Comparison of ENCODE assay signal across 19 cellular contexts in genomic region chr6:134456284-134456683, GRCh38.
DNase-seq lines count a peak whose midpoint lies in the region; ATAC-seq and TF ChIP-seq lines count a peak whose summit lies in the region.
"Had no signal": no experiment of that assay in that cellular context is flagged by ENCODE, and none has a peak within 500 bp of the region (broad histone marks: within the 10 kb centered on the region; RNA-seq: fewer than 3 reads in every experiment).

No MANE protein-coding gene starts in this region.

- TF ChIP-seq POLR2A in breast epithelium (IDR thresholded peaks at IDR 0.05), result no peak

- WGBS in mammary epithelial cell (ENCODE audit: low coverage, missing lambda C conversion rate), result 32% methylated on average over 2 of the region's 2 CpGs
- WGBS in psoas muscle, 3 donors, result 71 to 90% (median 83%) methylated on average over 2 of the region's 2 CpGs

- no peaks in the 10 kb centered on the region for H3K36me3 Mint-ChIP-seq in MCF 10A (ENCODE audit: insufficient read depth, unreplicated experiment)

- H3K4me3 ChIP-seq in breast epithelium (no peak overlapping the region), mammary epithelial cell (replicated peaks in 1 of 3; ENCODE audit: insufficient read depth in 1 of 3, low read depth in 2 of 3, low read length in 3 of 3) (no peak overlapping the region), psoas muscle (no peak overlapping the region)
- H3K4me3 ChIP-seq: MG63 had no signal

- in situ Hi-C loops in mammary epithelial cell (cut with MboI; ENCODE audit: low sequenced_read_pairs in 2 of 2), result no loop called here

- H3K4me1 ChIP-seq in breast epithelium, result no peaks in the 10 kb centered on the region
- H3K4me1 ChIP-seq in mammary epithelial cell (ENCODE audit: insufficient read depth, low read length), result peaks cover 25% of the 10 kb centered on the region
- peaks cover 3% of the 10 kb centered on the region for H3K4me1 ChIP-seq in psoas muscle

- dilution Hi-C loops in mammary epithelial cell (cut with HindIII; ENCODE audit: low sequenced_read_pairs), result no loop called here

- H3K27me3 Mint-ChIP-seq in MCF 10A (ENCODE audit: insufficient read depth, unreplicated experiment), result no peaks in the 10 kb centered on the region

- CTCF ChIA-PET in MCF 10A (lab: Yijun Ruan, JAX) (no interaction called here), mammary epithelial cell (lab: Charles Lee; ENCODE audit: low non-redundant PET) (no interaction called here)

- ATAC-seq in psoas muscle (no peak), HG03039 (IDR thresholded peaks at IDR 0.05; ENCODE audit: unreplicated experiment) (no peak)
- ATAC-seq: Right ventricle myocardium inferior had no signal

- H3K4me3 Mint-ChIP-seq in MCF 10A (ENCODE audit: unreplicated experiment), result no peak overlapping the region
- H3K4me3 Mint-ChIP-seq: HFFc6 had no signal

- peaks cover 4% of the 10 kb centered on the region for H3K4me1 Mint-ChIP-seq in MCF 10A (ENCODE audit: insufficient read depth, unreplicated experiment)

- intact Hi-C loops in MCF 10A (cut with micrococcal nuclease), result no loop called here
- intact Hi-C loops in breast epithelium (cut with DNase I; ENCODE audit: low total_unique reads), result no loop called here
- intact Hi-C loops in mammary epithelial cell (cut with micrococcal nuclease), result no loop called here
- intact Hi-C loops in psoas muscle (cut with DNase I), result no loop called here

- BruUV-seq in MCF 10A (replicated peaks; lab: Mats Ljungman, UMichigan) (no TSS peak), mammary epithelial cell (replicated peaks; lab: Mats Ljungman, UMichigan) (no TSS peak)

- H3K27me3 ChIP-seq in breast epithelium, result no peaks in the 10 kb centered on the region
- no peaks in the 10 kb centered on the region for H3K27me3 ChIP-seq in mammary epithelial cell (ENCODE audit: insufficient read depth, low read length)
- no peaks in the 10 kb centered on the region for H3K27me3 ChIP-seq in psoas muscle (ENCODE audit: insufficient read depth in 3 of 3, low read length in 2 of 3)
- H3K27me3 ChIP-seq: MG63 had no signal

- DNase-seq in MCF 10A (ENCODE audit: unreplicated experiment) (peak; percentile 18), breast epithelium (ENCODE audit: low spot score in 2 of 2) (no peak), RPMI7951 (ENCODE audit: low read depth) (peak; percentile 21), mammary epithelial cell (no peak), psoas muscle (no peak), DMS79 (lab: John Stamatoyannopoulos, UW) (no peak)
- DNase-seq: ACHN, DND-41, H7, HFFc6, MG63, NCI-H1048, NCI-H1436, NCI-H1930, NCI-H345, NCI-H524 treated with DMSO at 0.1 percent for 48 hours had no signal

- TF ChIP-seq CTCF in MCF 10A (IDR thresholded peaks at IDR 0.05; ENCODE audit: unreplicated experiment) (no peak), breast epithelium (IDR thresholded peaks at IDR 0.05) (no peak), mammary epithelial cell (conservative IDR thresholded peaks at IDR 0.05 in 1 of 2, IDR thresholded peaks at IDR 0.05 in 1 of 2; ENCODE audit: extremely low read depth in 1 of 2, insufficient read depth in 1 of 2, low read depth in 1 of 2, low read length in 2 of 2) (no peak), psoas muscle (IDR thresholded peaks at IDR 0.05) (no peak)

- H3K9me3 ChIP-seq in breast epithelium (no peaks in the 10 kb centered on the region), mammary epithelial cell (replicated peaks; ENCODE audit: insufficient read depth, low read length) (no peaks in the 10 kb centered on the region), psoas muscle (no peaks in the 10 kb centered on the region)
- H3K9me3 ChIP-seq: MG63 had no signal

- no peak overlapping the region for H3K9ac ChIP-seq in mammary epithelial cell (ENCODE audit: insufficient read depth, low read length)

- no peak overlapping the region for H3K4me2 ChIP-seq in mammary epithelial cell (ENCODE audit: insufficient read depth, low read depth, low read length)

- H3K27ac Mint-ChIP-seq in MCF 10A (ENCODE audit: low read depth, unreplicated experiment), result no peak overlapping the region
- H3K27ac Mint-ChIP-seq: HFFc6 had no signal

- H3K36me3 ChIP-seq in breast epithelium (no peaks in the 10 kb centered on the region), mammary epithelial cell (ENCODE audit: insufficient read depth, low read length) (no peaks in the 10 kb centered on the region), psoas muscle (ENCODE audit: insufficient read depth in 1 of 2, low read depth in 1 of 2) (no peaks in the 10 kb centered on the region)
- H3K36me3 ChIP-seq: MG63 had no signal

- peak overlapping the region; percentile 37 for H2AFZ ChIP-seq in mammary epithelial cell (ENCODE audit: low read depth, low read length)

- POLR2A ChIA-PET in MCF 10A (lab: Yijun Ruan, JAX), result interaction anchor here (0.6 to 6.3 kb wide), 9 partner anchors 9 to 290 kb away, joined by 3 to 27 read pairs (median 4); no protein-coding TSS in a partner anchor

- H3K27ac ChIP-seq in breast epithelium (no peak overlapping the region), mammary epithelial cell (ENCODE audit: insufficient read depth, low read depth, low read length) (no peak overlapping the region), psoas muscle (no peak overlapping the region)
- H3K27ac ChIP-seq: C4-2B had no signal

- no peaks in the 10 kb centered on the region for H3K9me3 Mint-ChIP-seq in MCF 10A (ENCODE audit: unreplicated experiment)
- H3K9me3 Mint-ChIP-seq: HFFc6 had no signal

- H3K79me2 ChIP-seq in mammary epithelial cell (ENCODE audit: insufficient read depth, low read length), result no peaks in the 10 kb centered on the region

- no peaks in the 10 kb centered on the region for H4K20me1 ChIP-seq in mammary epithelial cell (ENCODE audit: insufficient read depth, low read length)

Comparison
In these comparisons a context has a peak if more than half of its experiments do, and no peak if none do; other contexts are left out.
1. DNase-seq: peak in MCF 10A (single experiment) and RPMI7951 (single experiment); none in breast epithelium (0 of 2), mammary epithelial cell (single experiment), psoas muscle (0 of 2) and DMS79 (single experiment).